ENCODE assay signal across 8 cellular contexts in genomic region chr12:6825398-6826124, GRCh38. TPM values are rescaled to one million over a fixed set of nuclear protein-coding genes. Genes with fewer than 3 reads are reported as not detected.
DNase-seq lines count a peak whose midpoint lies in the region; ATAC-seq and TF ChIP-seq lines count a peak whose summit lies in the region.

No MANE protein-coding gene starts in this region.

- H3K4me1 Mint-ChIP-seq in T-helper 17 cell: peaks cover 33% of the 10 kb centered on the region

- H3K27me3 Mint-ChIP-seq in T-helper 17 cell: peaks cover 38% of the 10 kb centered on the region

- H3K36me3 Mint-ChIP-seq in T-helper 17 cell (ENCODE audit: low read depth): peaks cover 7% of the 10 kb centered on the region

- peak; percentile 95 for TF ChIP-seq CTCF in left ventricle myocardium inferior (IDR thresholded peaks at IDR 0.05; ENCODE audit: borderline replicate concordance)
- TF ChIP-seq CTCF in uterus (IDR thresholded peaks at IDR 0.05): peak; percentile 85 to 93 (median 90)

- peak in 1 of 2 donors; percentile 29 for TF ChIP-seq POLR2A in uterus (IDR thresholded peaks at IDR 0.05)

- DNase-seq in NCI-H510A treated with DMSO at 0.1 percent for 48 hours (lab: John Stamatoyannopoulos, UW): peak; percentile 69
- DNase-seq in NCI-H510A (lab: John Stamatoyannopoulos, UW): no peak
- DNase-seq in NCI-H1105 (lab: John Stamatoyannopoulos, UW): peak; percentile 12
- DNase-seq in T-helper 17 cell: peak; percentile 65 to 80 (median 66)
- DNase-seq in amniotic stem cell (lab: John Stamatoyannopoulos, UW): peak; percentile 52
- peak; percentile 87 for DNase-seq in left ventricle myocardium inferior
- DNase-seq in putamen (ENCODE audit: low spot score): peak; percentile 68
- DNase-seq in uterus: peak; percentile 88 to 89

- intact Hi-C loops in left ventricle myocardium inferior (cut with micrococcal nuclease) (loop anchor here (5.0 kb wide), 1 partner anchor 78 kb away; no protein-coding TSS in a partner anchor), uterus (cut with DNase I; ENCODE audit: low total_unique reads) (loop anchor here (10.0 kb wide), 1 partner anchor 71 kb away; the partner anchor contains the start of gene MLF2)

- H3K4me1 ChIP-seq in left ventricle myocardium inferior (peaks cover 63% of the 10 kb centered on the region), uterus (peaks cover 5 to 6% of the 10 kb centered on the region in 2 donors)

- no peak overlapping the region for H3K27ac Mint-ChIP-seq in T-helper 17 cell

- H3K27ac ChIP-seq in left ventricle myocardium inferior (replicated peaks): no peak overlapping the region
- H3K27ac ChIP-seq in uterus: peak overlapping the region; percentile 90 to 97

- H3K27me3 ChIP-seq in left ventricle myocardium inferior (ENCODE audit: low read depth): peaks cover 22% of the 10 kb centered on the region
- H3K27me3 ChIP-seq in uterus: peaks cover 0 to 4% of the 10 kb centered on the region in 2 donors

- peak overlapping the region; percentile 26 for H3K4me3 ChIP-seq in left ventricle myocardium inferior
- peak overlapping the region; percentile 13 to 18 for H3K4me3 ChIP-seq in uterus

- H3K9me3 ChIP-seq in T-helper 17 cell (ENCODE audit: control insufficient read depth, low read length, poor library complexity, severe bottlenecking) (no peaks in the 10 kb centered on the region), left ventricle myocardium inferior (replicated peaks) (no peaks in the 10 kb centered on the region), uterus (no peaks in the 10 kb centered on the region)

- ATAC-seq in T-helper 17 cell: peak; percentile 74

- H3K36me3 ChIP-seq in left ventricle myocardium inferior: no peaks in the 10 kb centered on the region
- no peaks in the 10 kb centered on the region for H3K36me3 ChIP-seq in uterus

- H3K4me3 Mint-ChIP-seq in T-helper 17 cell: no peak overlapping the region

RNA-seq across cellular contexts. Expression of gene P3H3, which starts 2.6 kb away (rescaled TPM):
- 1 to 10 TPM in 1 of 2 donors, under 1 TPM in 1; 0.97 to 1.3 TPM for total RNA-seq in T-helper 17 cell
- total RNA-seq in left ventricle myocardium inferior: 17.5 TPM
- 10 to 100 TPM; 27.4 to 90.1 (median 59.9) TPM for total RNA-seq in uterus

RNA-seq across cellular contexts. Expression of gene GPR162, which starts 3.9 kb away (rescaled TPM):
- total RNA-seq in T-helper 17 cell: under 1 TPM in 1 of 2 donors, not detected in 1; 0.63 TPM
- total RNA-seq in left ventricle myocardium inferior: 6.5 TPM
- total RNA-seq in uterus: 10 to 100 TPM in 1 of 4 donors, 1 to 10 TPM in 2, under 1 TPM in 1; 0.29 to 23.1 (median 3.4) TPM

RNA-seq across cellular contexts. Expression of gene GNB3, which starts 15.2 kb away (rescaled TPM):
- total RNA-seq in T-helper 17 cell (under 1 TPM; 0.26 to 0.45 TPM), left ventricle myocardium inferior (7.5 TPM), uterus (10 to 100 TPM in 1 of 4 donors, 1 to 10 TPM in 1, under 1 TPM in 1, not detected in 1; under 0.01 to 18.3 (median 2.7) TPM)

RNA-seq across cellular contexts. Expression of gene CDCA3, which starts 25.5 kb away (rescaled TPM):
- total RNA-seq in T-helper 17 cell (under 1 TPM; 0.65 to 0.87 TPM), left ventricle myocardium inferior (0.55 TPM), uterus (1 to 10 TPM in 1 of 4 donors, under 1 TPM in 1, not detected in 2; 0.76 to 9.6 TPM)

RNA-seq across cellular contexts. Expression of gene USP5, which starts 26.4 kb away (rescaled TPM):
- 10 to 100 TPM; 65.7 to 76.1 TPM for total RNA-seq in T-helper 17 cell
- total RNA-seq in left ventricle myocardium inferior: 73.6 TPM
- total RNA-seq in uterus: 10 to 100 TPM; 37.1 to 68.6 (median 52.8) TPM
